ENCODE assay signal across 9 cellular contexts in the genomic region with DNA sequence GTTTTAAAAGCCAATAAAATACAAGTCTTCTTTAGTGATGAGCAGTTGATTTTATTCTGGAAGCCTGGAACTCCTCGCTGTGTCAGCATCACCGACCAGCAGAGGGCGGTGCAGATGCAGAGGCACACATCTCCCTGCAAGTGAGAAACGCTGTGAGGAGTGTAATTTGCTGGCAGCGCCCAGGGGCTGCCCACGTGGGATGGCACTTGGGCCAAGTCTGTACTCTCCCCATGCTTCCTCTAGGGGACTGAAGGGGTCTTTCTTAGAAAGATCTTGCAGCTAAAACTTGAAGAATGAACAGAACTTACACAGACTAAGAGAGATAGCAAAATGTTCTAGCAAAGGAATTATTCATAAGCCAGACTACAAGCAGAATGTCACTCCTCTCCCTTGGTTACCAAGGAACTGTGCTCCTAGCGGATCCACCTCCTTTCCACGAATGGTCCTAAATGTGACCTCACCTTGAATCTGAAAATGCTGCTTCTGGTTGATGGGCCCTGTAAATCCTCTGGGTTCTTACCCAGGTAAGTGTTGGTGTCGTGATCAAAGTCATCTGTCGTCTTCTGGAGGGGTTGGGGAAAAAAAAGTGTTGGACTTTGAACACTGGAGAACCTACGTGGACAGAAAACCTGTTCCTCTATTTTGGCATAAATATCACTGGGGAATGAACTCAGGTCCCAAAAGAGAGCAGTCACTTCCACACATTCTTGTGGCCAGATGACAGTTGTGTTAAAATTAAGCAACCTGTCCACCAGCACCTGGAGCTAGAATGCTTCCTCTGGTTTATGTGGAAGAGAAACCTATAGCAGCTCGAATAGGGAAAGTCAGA. TPM values are rescaled to one million over a fixed set of nuclear protein-coding genes. Genes with fewer than 3 reads are reported as not detected.
A peak's percentile ranks its signal among the peaks of the same experiment; 100 is the strongest.
DNase-seq lines count a peak whose midpoint lies in the region; ATAC-seq, FAIRE-seq and TF ChIP-seq lines count a peak whose summit lies in the region.
"Had no signal": no experiment of that assay in that cellular context is flagged by ENCODE, and none has a peak within 500 bp of the region (broad histone marks: within the 10 kb centered on the region; RNA-seq: fewer than 3 reads in every experiment).

No MANE protein-coding gene starts in this region.

- H3K9ac ChIP-seq in astrocyte (ENCODE audit: low read length) = no peak overlapping the region
- H3K9ac ChIP-seq: BLaER1 had no signal

- no peak overlapping the region for H2AFZ ChIP-seq in astrocyte (ENCODE audit: low read depth, low read length)

- H3K79me2 ChIP-seq in astrocyte (ENCODE audit: insufficient read depth, low read length) = no peaks in the 10 kb centered on the region

- no peak overlapping the region for H3K27ac ChIP-seq in astrocyte (ENCODE audit: low read depth, low read length)
- H3K27ac ChIP-seq in small intestine (ENCODE audit: low read depth in 1 of 2, low read length in 1 of 2) = no peak overlapping the region
- H3K27ac ChIP-seq: BLaER1 had no signal

- H3K4me1 ChIP-seq in astrocyte (ENCODE audit: insufficient read depth, low read length) (no peaks in the 10 kb centered on the region), small intestine (ENCODE audit: control insufficient read depth in 2 of 2, insufficient read depth in 1 of 2, low read depth in 1 of 2, low read length in 1 of 2) (peaks cover 0 to 5% of the 10 kb centered on the region in 2 donors)
- H3K4me1 ChIP-seq: BLaER1 had no signal

- ATAC-seq in HG02678 (IDR thresholded peaks at IDR 0.05; ENCODE audit: unreplicated experiment) = peak; percentile 94

- peaks cover 3% of the 10 kb centered on the region for H3K27me3 Mint-ChIP-seq in astrocyte (ENCODE audit: low read depth, unreplicated experiment)

- no peak overlapping the region for H3K4me2 ChIP-seq in astrocyte (ENCODE audit: low read length)
- H3K4me2 ChIP-seq: BLaER1 had no signal

- no peaks in the 10 kb centered on the region for H4K20me1 ChIP-seq in astrocyte (ENCODE audit: insufficient read depth, low read length)
- H4K20me1 ChIP-seq: BLaER1 had no signal

- H3K4me3 ChIP-seq in astrocyte (ENCODE audit: insufficient read depth, low read depth, low read length) (no peak overlapping the region), small intestine (ENCODE audit: low read depth in 1 of 2, low read length in 2 of 2) (no peak overlapping the region)
- H3K4me3 ChIP-seq: BLaER1 had no signal

- H3K9me3 ChIP-seq in astrocyte (ENCODE audit: insufficient read depth, low read depth, low read length) (no peaks in the 10 kb centered on the region), small intestine (ENCODE audit: control insufficient read depth, low read depth) (no peaks in the 10 kb centered on the region)

- FAIRE-seq in astrocyte (lab: Jason Lieb, UNC) (peak; percentile 55), small intestine (lab: Jason Lieb, UNC) (no peak)

- no peaks in the 10 kb centered on the region for H3K9me3 Mint-ChIP-seq in astrocyte (ENCODE audit: unreplicated experiment)

- H3K36me3 ChIP-seq in astrocyte (ENCODE audit: insufficient read depth, low read length) = no peaks in the 10 kb centered on the region
- H3K36me3 ChIP-seq in small intestine (ENCODE audit: control insufficient read depth in 2 of 2, insufficient read depth in 2 of 2, low read length in 2 of 2) = no peaks in the 10 kb centered on the region
- H3K36me3 ChIP-seq: BLaER1 had no signal

- H3K4me3 Mint-ChIP-seq in astrocyte (ENCODE audit: unreplicated experiment) = no peak overlapping the region

- 14 to 26% (median 20%) methylated on average over 12 of the region's 12 CpGs for WGBS in small intestine, 3 donors

- no peaks in the 10 kb centered on the region for H3K4me1 Mint-ChIP-seq in astrocyte (ENCODE audit: low read depth, unreplicated experiment)

- H3K36me3 Mint-ChIP-seq in astrocyte (ENCODE audit: low read depth, unreplicated experiment) = no peaks in the 10 kb centered on the region

- H3K27ac Mint-ChIP-seq in astrocyte (ENCODE audit: unreplicated experiment) = no peak overlapping the region

- TF ChIP-seq CTCF in astrocyte (IDR thresholded peaks at IDR 0.05; ENCODE audit: insufficient read depth, low read depth, low read length) = peak; percentile 88

- peaks cover 4% of the 10 kb centered on the region for H3K27me3 ChIP-seq in astrocyte (ENCODE audit: insufficient read depth, low read length)
- H3K27me3 ChIP-seq in small intestine (ENCODE audit: control insufficient read depth in 2 of 2, insufficient read depth in 2 of 2, low read length in 2 of 2) = no peaks in the 10 kb centered on the region
- H3K27me3 ChIP-seq: BLaER1 had no signal

- DNase-seq in NCI-H2171 treated with DMSO at 0.1 percent for 48 hours (lab: John Stamatoyannopoulos, UW) (peak; percentile 29), NCI-H2171 (lab: John Stamatoyannopoulos, UW) (no peak), NCI-H1092 treated with DMSO at 0.1 percent for 48 hours (lab: John Stamatoyannopoulos, UW) (peak; percentile 77), T-helper 9 cell (peak; percentile 68), astrocyte (ENCODE audit: low read depth) (peak; percentile 46), hypothalamus (lab: John Stamatoyannopoulos, UW) (peak in 49 of 51 donors; percentile 6 to 83 (median 54)), small intestine (peak; percentile 78)

RNA-seq across cellular contexts. Expression of a gene that starts 31.8 kb away (rescaled TPM):
- 1.4 and 1.7 TPM in 2 replicates for total RNA-seq in astrocyte
- under 1 TPM in 1 of 3 donors, not detected in 2; 0.63 TPM for polyA plus RNA-seq in small intestine
